Comparison of ENCODE assay signal across 8 cellular contexts in the genomic region with DNA sequence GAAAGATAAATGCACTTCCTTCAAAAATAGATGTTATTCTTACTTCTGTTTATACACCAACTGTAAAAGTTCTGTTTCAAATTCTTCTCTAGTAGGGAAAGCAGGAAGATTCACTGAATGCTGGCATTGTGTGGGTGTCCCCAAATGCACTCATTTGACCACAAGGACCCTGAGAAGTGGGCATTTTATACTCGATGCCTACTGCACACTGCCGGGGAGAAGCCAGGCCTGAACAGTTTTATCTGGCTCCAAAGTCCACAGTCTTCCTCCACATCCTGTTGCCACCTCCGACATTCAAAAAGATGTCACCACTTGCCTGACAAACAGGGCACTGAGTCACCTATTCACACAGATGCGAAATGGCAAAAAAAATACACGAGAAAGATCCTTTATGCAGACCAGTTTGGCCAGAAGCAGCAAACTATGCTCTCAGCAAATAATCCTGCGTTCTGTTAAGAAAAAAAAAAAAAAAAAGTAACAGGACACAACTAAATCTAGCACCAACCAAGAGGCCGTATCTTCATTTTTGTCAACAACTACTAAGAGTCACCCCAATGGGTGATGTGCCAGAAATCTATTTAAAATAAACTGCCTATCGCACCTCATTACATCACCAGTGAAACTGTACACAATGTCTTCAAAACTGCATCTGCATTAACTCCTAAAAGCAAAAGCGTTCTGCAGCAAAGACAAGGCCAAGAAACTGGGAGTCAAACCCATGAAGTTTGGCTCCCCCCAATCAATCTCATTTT. TPM values are rescaled to one million over a fixed set of nuclear protein-coding genes. Genes with fewer than 3 reads are reported as not detected.
A peak's percentile ranks its signal among the peaks of the same experiment; 100 is the strongest.
DNase-seq lines count a peak whose midpoint lies in the region; ATAC-seq and TF ChIP-seq lines count a peak whose summit lies in the region.

No MANE protein-coding gene starts in this region.

- no peaks in the 10 kb centered on the region for H3K36me3 ChIP-seq in right atrium auricular region

- H3K27me3 ChIP-seq in right atrium auricular region: no peaks in the 10 kb centered on the region

- H3K27ac ChIP-seq in right atrium auricular region: peak overlapping the region; percentile 99 to 100

- peaks cover 72% of the 10 kb centered on the region for H3K36me3 Mint-ChIP-seq in activated T-helper 2 cell treated with anti-CD3 and anti-CD28 coated beads, Interferon-gamma antibody, Interleukin-2, Interleukin-4, amounts not matched to agents 10 μg/mL and 5 μg/mL and 100 μg/mL, durations not matched to agents 14 hours and 24 hours and 36 hours (ENCODE audit: low read depth)

- peaks cover 59% of the 10 kb centered on the region for H3K4me1 Mint-ChIP-seq in activated T-helper 2 cell treated with anti-CD3 and anti-CD28 coated beads, Interferon-gamma antibody, Interleukin-2, Interleukin-4, amounts not matched to agents 10 μg/mL and 5 μg/mL and 100 μg/mL, durations not matched to agents 14 hours and 24 hours and 36 hours (ENCODE audit: low read depth)

- H3K4me3 Mint-ChIP-seq in activated T-helper 2 cell treated with anti-CD3 and anti-CD28 coated beads, Interferon-gamma antibody, Interleukin-2, Interleukin-4, amounts not matched to agents 10 μg/mL and 5 μg/mL and 100 μg/mL, durations not matched to agents 14 hours and 24 hours and 36 hours (ENCODE audit: low read depth): peak overlapping the region; percentile 95

- no peak for ATAC-seq in GM18861 (IDR thresholded peaks at IDR 0.05; ENCODE audit: unreplicated experiment)

- H3K27me3 Mint-ChIP-seq in activated T-helper 2 cell treated with anti-CD3 and anti-CD28 coated beads, Interferon-gamma antibody, Interleukin-2, Interleukin-4, amounts not matched to agents 10 μg/mL and 5 μg/mL and 100 μg/mL, durations not matched to agents 14 hours and 24 hours and 36 hours (ENCODE audit: low read depth): no peaks in the 10 kb centered on the region

- intact Hi-C loops in activated T-helper 2 cell treated with anti-CD3 and anti-CD28 coated beads, Interferon-gamma antibody, Interleukin-2, Interleukin-4, amounts not matched to agents 10 μg/mL and 5 μg/mL and 100 μg/mL, durations not matched to agents 14 hours and 24 hours and 36 hours (cut with micrococcal nuclease): no loop called here

- peak overlapping the region; percentile 99 for H3K27ac Mint-ChIP-seq in activated T-helper 2 cell treated with anti-CD3 and anti-CD28 coated beads, Interferon-gamma antibody, Interleukin-2, Interleukin-4, amounts not matched to agents 10 μg/mL and 5 μg/mL and 100 μg/mL, durations not matched to agents 14 hours and 24 hours and 36 hours

- H3K9me3 Mint-ChIP-seq in activated T-helper 2 cell treated with anti-CD3 and anti-CD28 coated beads, Interferon-gamma antibody, Interleukin-2, Interleukin-4, amounts not matched to agents 10 μg/mL and 5 μg/mL and 100 μg/mL, durations not matched to agents 14 hours and 24 hours and 36 hours: no peaks in the 10 kb centered on the region

- H3K9me3 ChIP-seq in right atrium auricular region: no peaks in the 10 kb centered on the region

- peaks cover 0 to 72% of the 10 kb centered on the region in 2 donors for H3K4me1 ChIP-seq in right atrium auricular region

- TF ChIP-seq CTCF in right atrium auricular region (IDR thresholded peaks at IDR 0.05): no peak

- no peak overlapping the region for H3K4me3 ChIP-seq in right atrium auricular region

- DNase-seq in activated T-cell treated with anti-CD3 and anti-CD28 coated beads for 24 hours (ENCODE audit: low read depth) (peak; percentile 20), right atrium auricular region (ENCODE audit: low spot score) (no peak), epidermal melanocyte (ENCODE audit: insufficient read length, low spot score) (no peak), NCI-H1105 treated with DMSO at 0.1 percent for 48 hours (lab: John Stamatoyannopoulos, UW) (no peak)
- no peak for DNase-seq in activated T-cell treated with anti-CD3 and anti-CD28 coated beads, Interleukin-2, amount 50 U/mL, for 1 hour
- DNase-seq in activated T-helper 2 cell treated with anti-CD3 and anti-CD28 coated beads, Interferon-gamma antibody, Interleukin-2, Interleukin-4, amounts not matched to agents 10 μg/mL and 5 μg/mL and 100 μg/mL, durations not matched to agents 14 hours and 24 hours and 36 hours (ENCODE audit: low spot score): peak; percentile 35
- peak; percentile 13 for DNase-seq in stimulated activated CD4-positive, alpha-beta T cell treated with anti-CD3 and anti-CD28 coated beads, Interleukin-4, amount 100 ng/mL, for 1 hour

RNA-seq across cellular contexts. Expression of gene ZC3H4, which starts 6.2 kb away (rescaled TPM):
- total RNA-seq in activated T-helper 2 cell treated with anti-CD3 and anti-CD28 coated beads, Interferon-gamma antibody, Interleukin-2, Interleukin-4, amounts not matched to agents 10 μg/mL and 5 μg/mL and 100 μg/mL, durations not matched to agents 14 hours and 24 hours and 36 hours: 97.1 and 104 TPM in 2 replicates
- total RNA-seq in right atrium auricular region: 10 to 100 TPM; 15.4 to 18.0 TPM

RNA-seq across cellular contexts. Expression of gene SAE1, which starts 23.3 kb away (rescaled TPM):
- total RNA-seq in activated T-helper 2 cell treated with anti-CD3 and anti-CD28 coated beads, Interferon-gamma antibody, Interleukin-2, Interleukin-4, amounts not matched to agents 10 μg/mL and 5 μg/mL and 100 μg/mL, durations not matched to agents 14 hours and 24 hours and 36 hours: 151 and 154 TPM in 2 replicates
- total RNA-seq in right atrium auricular region: 10 to 100 TPM; 43.7 to 48.7 TPM

RNA-seq across cellular contexts. Expression of gene TMEM160, which starts 59.0 kb away (rescaled TPM):
- total RNA-seq in activated T-helper 2 cell treated with anti-CD3 and anti-CD28 coated beads, Interferon-gamma antibody, Interleukin-2, Interleukin-4, amounts not matched to agents 10 μg/mL and 5 μg/mL and 100 μg/mL, durations not matched to agents 14 hours and 24 hours and 36 hours: 48.0 and 49.1 TPM in 2 replicates
- total RNA-seq in right atrium auricular region: 10 to 100 TPM; 47.8 to 51.0 TPM

Comparison
In these comparisons a context has a peak if more than half of its experiments do, and no peak if none do; other contexts are left out.
1. DNase-seq: peak in activated T-cell treated with anti-CD3 and anti-CD28 coated beads for 24 hours (single experiment), activated T-helper 2 cell treated with anti-CD3 and anti-CD28 coated beads, Interferon-gamma antibody, Interleukin-2, Interleukin-4, amounts not matched to agents 10 μg/mL and 5 μg/mL and 100 μg/mL, durations not matched to agents 14 hours and 24 hours and 36 hours (single experiment) and stimulated activated CD4-positive, alpha-beta T cell treated with anti-CD3 and anti-CD28 coated beads, Interleukin-4, amount 100 ng/mL, for 1 hour (single experiment); none in activated T-cell treated with anti-CD3 and anti-CD28 coated beads, Interleukin-2, amount 50 U/mL, for 1 hour (single experiment), right atrium auricular region (single experiment), epidermal melanocyte (single experiment) and NCI-H1105 treated with DMSO at 0.1 percent for 48 hours (single experiment).